22 cellular contexts compared by ENCODE assay signal in genomic region chr2:222470802-222471468, GRCh38. TPM values are rescaled to one million over a fixed set of nuclear protein-coding genes. Genes with fewer than 3 reads are reported as not detected.
DNase-seq lines count a peak whose midpoint lies in the region; ATAC-seq and TF ChIP-seq lines count a peak whose summit lies in the region.
"Had no signal": no experiment of that assay in that cellular context is flagged by ENCODE, and none has a peak within 500 bp of the region (broad histone marks: within the 10 kb centered on the region; RNA-seq: fewer than 3 reads in every experiment).

No MANE protein-coding gene starts in this region.

- H3K27me3 ChIP-seq in HUES64 (ENCODE audit: insufficient read depth, low read length), result peaks cover 2% of the 10 kb centered on the region; the same call in 1 of the 2 replicates

- peaks cover 4% of the 10 kb centered on the region for H3K9me3 Mint-ChIP-seq in progenitor cell of endocrine pancreas (ENCODE audit: low read depth)
- no peaks in the 10 kb centered on the region for H3K9me3 Mint-ChIP-seq in activated naive CD4-positive, alpha-beta T cell treated with anti-CD3 and anti-CD28 coated beads for 36 hours
- H3K9me3 Mint-ChIP-seq: CD8-positive, alpha-beta T cell had no signal

- no peak for TF ChIP-seq CTCF in progenitor cell of endocrine pancreas (IDR thresholded peaks at IDR 0.05; ENCODE audit: unreplicated experiment)

- DNase-seq in Right ventricle myocardium superior (no peak), left cardiac atrium (no peak), left ventricle myocardium superior (no peak), progenitor cell of endocrine pancreas (ENCODE audit: low spot score, unreplicated experiment) (no peak), NCI-H2029 treated with DMSO at 0.1 percent for 48 hours (lab: John Stamatoyannopoulos, UW) (no peak)
- no peak for DNase-seq in activated naive CD4-positive, alpha-beta T cell treated with anti-CD3 and anti-CD28 coated beads for 36 hours
- DNase-seq: AML-193; C1 segment of cervical spinal cord; CD8-positive, alpha-beta T cell; DND-41; Kasumi-1; NCI-H1694; NCI-H345; NCI-H524; NCI-H82 had no signal

- H3K36me3 ChIP-seq in HUES64 (ENCODE audit: insufficient read depth, low read length), result no peaks in the 10 kb centered on the region

- ATAC-seq in Right ventricle myocardium superior (ENCODE audit: poor library complexity) (peak; percentile 65), left cardiac atrium (no peak), left ventricle myocardium superior (peak; percentile 59), HG03097 (IDR thresholded peaks at IDR 0.05; ENCODE audit: low FRiP score, unreplicated experiment) (no peak)
- ATAC-seq: CD8-positive, alpha-beta T cell had no signal

- no peak overlapping the region for H3K4me3 ChIP-seq in HUES64 (ENCODE audit: low read length)

- H3K27ac Mint-ChIP-seq in progenitor cell of endocrine pancreas, result peak overlapping the region; percentile 13
- H3K27ac Mint-ChIP-seq in activated naive CD4-positive, alpha-beta T cell treated with anti-CD3 and anti-CD28 coated beads for 36 hours, result no peak overlapping the region
- H3K27ac Mint-ChIP-seq: CD8-positive, alpha-beta T cell had no signal

- peaks cover 16% of the 10 kb centered on the region for H3K4me1 Mint-ChIP-seq in progenitor cell of endocrine pancreas (ENCODE audit: low read depth)
- H3K4me1 Mint-ChIP-seq in activated naive CD4-positive, alpha-beta T cell treated with anti-CD3 and anti-CD28 coated beads for 36 hours (ENCODE audit: low read depth), result no peaks in the 10 kb centered on the region

- peaks cover 5% of the 10 kb centered on the region for H3K27me3 Mint-ChIP-seq in progenitor cell of endocrine pancreas
- peaks cover 15% of the 10 kb centered on the region for H3K27me3 Mint-ChIP-seq in activated naive CD4-positive, alpha-beta T cell treated with anti-CD3 and anti-CD28 coated beads for 36 hours (ENCODE audit: low read depth)

- WGBS in HUES64, result 12% methylated on average over 5 of the region's 5 CpGs

- intact Hi-C loops in Right ventricle myocardium superior (cut with DNase I), result no loop called here
- intact Hi-C loops in left cardiac atrium (cut with DNase I), result no loop called here
- intact Hi-C loops in left ventricle myocardium superior (cut with micrococcal nuclease), result no loop called here
- intact Hi-C loops in activated naive CD4-positive, alpha-beta T cell treated with anti-CD3 and anti-CD28 coated beads for 36 hours (cut with micrococcal nuclease), result no loop called here

- no peaks in the 10 kb centered on the region for H3K9me3 ChIP-seq in HUES64 (ENCODE audit: insufficient read depth, low read depth, low read length)

- peaks cover 6% of the 10 kb centered on the region for H3K36me3 Mint-ChIP-seq in progenitor cell of endocrine pancreas (ENCODE audit: insufficient read depth)
- no peaks in the 10 kb centered on the region for H3K36me3 Mint-ChIP-seq in activated naive CD4-positive, alpha-beta T cell treated with anti-CD3 and anti-CD28 coated beads for 36 hours (ENCODE audit: low read depth)
- H3K36me3 Mint-ChIP-seq: CD8-positive, alpha-beta T cell had no signal

- H3K4me3 Mint-ChIP-seq in progenitor cell of endocrine pancreas (ENCODE audit: low read depth), result no peak overlapping the region
- H3K4me3 Mint-ChIP-seq in activated naive CD4-positive, alpha-beta T cell treated with anti-CD3 and anti-CD28 coated beads for 36 hours, result no peak overlapping the region
- H3K4me3 Mint-ChIP-seq: CD8-positive, alpha-beta T cell had no signal

- no peak overlapping the region for H3K9ac ChIP-seq in HUES64 (ENCODE audit: low read depth, low read length)

- H3K4me1 ChIP-seq in HUES64 (ENCODE audit: insufficient read depth, low read length), result peaks cover 19% of the 10 kb centered on the region

- CTCF ChIA-PET in activated naive CD4-positive, alpha-beta T cell treated with anti-CD3 and anti-CD28 coated beads for 36 hours (lab: Charles Lee), result no interaction called here

- H3K27ac ChIP-seq in HUES64 (ENCODE audit: low read depth, low read length), result peak overlapping the region; percentile 5; the same call in 1 of the 2 replicates

RNA-seq across cellular contexts. Expression of gene SGPP2, which starts 46.6 kb away (rescaled TPM):
- total RNA-seq in Right ventricle myocardium superior, result 15.3 TPM
- total RNA-seq in left cardiac atrium, result 1 to 10 TPM; 5.4 to 8.8 TPM
- polyA plus RNA-seq in HUES64 (2013, experiment 1 of 2), result 0.15 TPM
- polyA plus RNA-seq in HUES64 (2013, experiment 2 of 2), result 0.13 TPM
- total RNA-seq in left ventricle myocardium superior, result 30.6 TPM
- total RNA-seq in progenitor cell of endocrine pancreas, result 14.2 and 19.8 TPM in 2 replicates
- total RNA-seq in activated naive CD4-positive, alpha-beta T cell treated with anti-CD3 and anti-CD28 coated beads for 36 hours, result 1 to 10 TPM; 7.0 to 7.1 TPM
- total RNA-seq: A172, G401, H4, OCI-LY7 had no signal
- polyA plus RNA-seq: AG04450 had no signal

Comparison
In these comparisons a context has a peak if more than half of its experiments do, and no peak if none do; other contexts are left out.
1. ATAC-seq: peak in Right ventricle myocardium superior (single experiment) and left ventricle myocardium superior (single experiment); none in left cardiac atrium (0 of 2) and HG03097 (single experiment).